ENCODE assay signal across 8 cellular contexts in the genomic region with DNA sequence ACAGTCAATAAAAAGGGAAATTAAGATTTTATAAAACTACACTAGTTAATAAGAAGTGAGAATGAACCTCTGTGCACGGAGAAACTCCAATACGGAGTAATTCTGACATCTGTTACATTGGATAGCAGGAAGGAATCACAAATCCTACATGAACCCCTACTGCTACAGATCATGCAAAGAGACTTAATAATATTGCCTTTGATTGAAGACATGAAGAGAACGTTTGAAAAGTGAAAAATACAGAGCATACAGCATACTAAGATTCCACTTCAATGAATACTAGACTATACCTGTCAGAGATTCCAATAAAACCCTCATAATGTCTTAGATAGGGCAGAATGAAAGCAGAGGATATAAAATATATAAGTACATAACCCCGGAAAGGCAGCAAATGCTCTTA.
"Had no signal": no experiment of that assay in that cellular context is flagged by ENCODE, and none has a peak within 500 bp of the region (broad histone marks: within the 10 kb centered on the region; RNA-seq: fewer than 3 reads in every experiment).

No MANE protein-coding gene starts in this region.

- DNase-seq: GDM1, GF-D8 had no signal

- H3K4me3 ChIP-seq: GM12878 had no signal

- ATAC-seq: GM12878 had no signal

- FAIRE-seq: G401.6, GM12878, GM12891, GM12892, GM18507, GM19239 had no signal
